Comparison of ENCODE assay signal across 26 cellular contexts in the genomic region with DNA sequence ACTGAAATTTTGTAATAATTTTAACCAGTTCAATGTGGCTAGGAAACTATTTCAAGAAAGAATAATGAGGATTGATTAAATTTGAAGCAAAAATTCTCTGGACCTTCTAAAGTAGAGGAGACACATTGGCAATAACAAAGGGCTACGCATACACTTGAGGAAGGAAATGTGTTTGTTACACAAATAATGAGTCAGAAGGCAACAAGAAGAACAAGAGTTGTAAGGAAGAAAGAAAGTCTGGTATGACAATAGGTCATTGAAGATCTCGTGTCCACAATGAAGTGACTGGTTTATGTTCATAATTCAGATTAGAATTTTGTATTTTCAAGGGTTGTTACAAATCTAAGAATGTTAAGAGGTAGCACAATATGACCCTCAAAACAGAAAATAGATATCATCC. TPM values are rescaled to one million over a fixed set of nuclear protein-coding genes. Genes with fewer than 3 reads are reported as not detected.
DNase-seq lines count a peak whose midpoint lies in the region; ATAC-seq, FAIRE-seq and TF ChIP-seq lines count a peak whose summit lies in the region.
"Had no signal": no experiment of that assay in that cellular context is flagged by ENCODE, and none has a peak within 500 bp of the region (broad histone marks: within the 10 kb centered on the region; RNA-seq: fewer than 3 reads in every experiment).

No MANE protein-coding gene starts in this region.

- H2AFZ ChIP-seq in GM23248, result no peak overlapping the region

- no peak for TF ChIP-seq RAD21 in A549 (conservative IDR thresholded peaks at IDR 0.05 in 1 of 2, IDR thresholded peaks at IDR 0.05 in 1 of 2)

- no peaks in the 10 kb centered on the region for H3K79me2 ChIP-seq in GM23248 (ENCODE audit: insufficient read depth)

- TF ChIP-seq CTCF in A549 (IDR thresholded peaks at IDR 0.05), result no peak
- TF ChIP-seq CTCF in left lung (IDR thresholded peaks at IDR 0.05), result no peak
- no peak for TF ChIP-seq CTCF in heart right ventricle (IDR thresholded peaks at IDR 0.05)

- 0 out of 3 replicates have a peak, but pooled peaks cover 3% of the 10 kb centered on the region for H3K4me1 ChIP-seq in A549
- peaks cover 0 to 18% of the 10 kb centered on the region in 2 donors for H3K4me1 ChIP-seq in left lung
- peaks cover 0 to 16% (median 0%) of the 10 kb centered on the region in 9 donors for H3K4me1 ChIP-seq in heart right ventricle
- H3K4me1 ChIP-seq in GM23248 (ENCODE audit: insufficient read depth), result no peaks in the 10 kb centered on the region
- H3K4me1 ChIP-seq in effector memory CD4-positive, alpha-beta T cell (ENCODE audit: control insufficient read depth, insufficient read depth, low read length, poor library complexity, severe bottlenecking), result no peaks in the 10 kb centered on the region
- H3K4me1 ChIP-seq: BLaER1, esophagus squamous epithelium, right atrium auricular region, tibial artery had no signal

- H3K27me3 ChIP-seq in left lung (no peaks in the 10 kb centered on the region), heart right ventricle (no peaks in the 10 kb centered on the region), GM23248 (replicated peaks; ENCODE audit: insufficient read depth) (no peaks in the 10 kb centered on the region)
- H3K27me3 ChIP-seq in effector memory CD4-positive, alpha-beta T cell (replicated peaks; ENCODE audit: control insufficient read depth, insufficient read depth, low read length, poor library complexity, severe bottlenecking), result no peaks in the 10 kb centered on the region
- H3K27me3 ChIP-seq: BLaER1, esophagus squamous epithelium, right atrium auricular region, tibial artery had no signal

- CTCF ChIA-PET in A549 (lab: Yijun Ruan, JAX), result no interaction called here

- in situ Hi-C loops in GM23248 (cut with MboI), result no loop called here

- H3K36me3 ChIP-seq in left lung, result peaks cover 0 to 4% of the 10 kb centered on the region in 2 donors
- H3K36me3 ChIP-seq in heart right ventricle, result peaks cover 0 to 46% (median 0%) of the 10 kb centered on the region in 9 donors
- no peaks in the 10 kb centered on the region for H3K36me3 ChIP-seq in GM23248 (ENCODE audit: low read depth)
- peaks cover 20% of the 10 kb centered on the region for H3K36me3 ChIP-seq in effector memory CD4-positive, alpha-beta T cell (ENCODE audit: control insufficient read depth, insufficient read depth, low read length)
- H3K36me3 ChIP-seq: esophagus squamous epithelium, right atrium auricular region, tibial artery had no signal

- POLR2A ChIA-PET in A549 (lab: Yijun Ruan, JAX), result no interaction called here

- intact Hi-C loops in left lung (cut with DNase I), result no loop called here
- intact Hi-C loops in heart right ventricle (cut with DNase I), result no loop called here

- H3K4me3 ChIP-seq in A549 (no peak overlapping the region), left lung (no peak overlapping the region), heart right ventricle (no peak overlapping the region), GM23248 (no peak overlapping the region)
- H3K4me3 ChIP-seq in effector memory CD4-positive, alpha-beta T cell (ENCODE audit: insufficient read depth, low read depth, low read length, poor library complexity, severe bottlenecking), result no peak overlapping the region
- H3K4me3 ChIP-seq: BLaER1, esophagus squamous epithelium, right atrium auricular region, tibial artery had no signal

- H3K9me3 ChIP-seq in A549 (no peaks in the 10 kb centered on the region), left lung (peaks cover 0 to under 1% of the 10 kb centered on the region in 2 donors), heart right ventricle (no peaks in the 10 kb centered on the region), GM23248 (ENCODE audit: low read depth) (no peaks in the 10 kb centered on the region)
- no peaks in the 10 kb centered on the region for H3K9me3 ChIP-seq in effector memory CD4-positive, alpha-beta T cell (ENCODE audit: control insufficient read depth, low read length)
- H3K9me3 ChIP-seq: esophagus squamous epithelium, right atrium auricular region, tibial artery had no signal

- peak; percentile 51 for FAIRE-seq in A549 (lab: Jason Lieb, UNC)
- FAIRE-seq: D721Med, GM18507, TTC549 had no signal

- H3K9me2 ChIP-seq in GM23248 (ENCODE audit: insufficient read depth), result no peaks in the 10 kb centered on the region

- WGBS in A549 (ENCODE audit: missing lambda C conversion rate), result 49% methylated on average over 2 of the region's 2 CpGs
- 63 to 67% methylated on average over 2 of the region's 2 CpGs for WGBS in heart right ventricle, 2 donors
- WGBS in GM23248 (ENCODE audit: low coverage in 1 of 2, low lambda C conversion rate in 2 of 2, missing lambda C conversion rate in 2 of 2), 2 experiments, result 64 to 78% methylated on average over 2 of the region's 2 CpGs

- H3F3A ChIP-seq in GM23248 (ENCODE audit: insufficient read depth), result no peaks in the 10 kb centered on the region

- H3K9ac ChIP-seq in GM23248, result no peak overlapping the region
- H3K9ac ChIP-seq: BLaER1 had no signal

- H3K27ac ChIP-seq in A549 (no peak overlapping the region), left lung (peak overlapping the region in 1 of 2 donors; percentile 67), heart right ventricle (peak overlapping the region in 1 of 10 donors; percentile 49), GM23248 (no peak overlapping the region)
- no peak overlapping the region for H3K27ac ChIP-seq in effector memory CD4-positive, alpha-beta T cell (ENCODE audit: insufficient read depth, low read length, poor library complexity, severe bottlenecking)
- H3K27ac ChIP-seq: BLaER1, esophagus squamous epithelium, right atrium auricular region, tibial artery had no signal

- DNase-seq in A549 (ENCODE audit: low read depth in 1 of 2, low spot score in 1 of 2) (peak in 1 of 2 experiments; percentile 10), HT-29 (ENCODE audit: low spot score) (peak; percentile 12), astrocyte of the hippocampus (ENCODE audit: low read depth, low spot score) (peak; percentile 1), left lung (no peak), heart right ventricle (no peak), GM23248 (no peak), NCI-H524 treated with DMSO at 0.1 percent for 48 hours (lab: John Stamatoyannopoulos, UW) (no peak)
- no peak for DNase-seq in effector memory CD4-positive, alpha-beta T cell
- DNase-seq: activated CD4-positive, alpha-beta T cell treated with anti-CD3 and anti-CD28 coated beads for 1 hour; activated CD8-positive, alpha-beta T cell treated with anti-CD3 and anti-CD28 coated beads, Interleukin-2, amount 10 ng/mL, durations not matched to agents 7 days and 5 days; activated naive CD4-positive, alpha-beta T cell treated with anti-CD3 and anti-CD28 coated beads, Interleukin-2, amount 50 U/mL, for 16 hours; activated T-cell treated with anti-CD3 and anti-CD28 coated beads, Interleukin-2, amount 50 U/mL, for 24 hours; aorta; esophagus squamous epithelium; mesenchymal stem cell; NCI-H1694 treated with DMSO at 0.1 percent for 48 hours; NCI-H748 treated with DMSO at 0.1 percent for 48 hours; SHP77; stimulated activated CD4-positive, alpha-beta T cell treated with anti-CD3 and anti-CD28 coated beads, Interleukin-4, amount 100 ng/mL, for 4 hours; stimulated activated naive CD8-positive, alpha-beta T cell treated with anti-CD3 and anti-CD28 coated beads, Interleukin-15, amount 100 ng/mL, for 72 hours; tibial artery had no signal

- no peaks in the 10 kb centered on the region for H4K20me1 ChIP-seq in GM23248 (ENCODE audit: insufficient read depth)

- TF ChIP-seq POLR2A in A549 (IDR thresholded peaks at IDR 0.05; ENCODE audit: low read length), result no peak

- ATAC-seq in A549 (no peak), left lung (peak; percentile 49), heart right ventricle (no peak)
- ATAC-seq: activated CD8-positive, alpha-beta T cell treated with anti-CD3 and anti-CD28 coated beads, Interleukin-2, amount 10 ng/mL, durations not matched to agents 7 days and 5 days; stimulated activated naive CD8-positive, alpha-beta T cell treated with anti-CD3 and anti-CD28 coated beads, Interleukin-15, amount 100 ng/mL, for 72 hours had no signal

- H3K4me2 ChIP-seq in A549, result no peak overlapping the region
- no peak overlapping the region for H3K4me2 ChIP-seq in GM23248 (ENCODE audit: unreplicated experiment)
- H3K4me2 ChIP-seq: BLaER1 had no signal

- TF ChIP-seq EP300 in A549 (IDR thresholded peaks at IDR 0.05), result no peak

TF ChIP-seq in A549, 52 proteins besides CTCF, POLR2A, EP300 and RAD21 (continues in another document):
- TF ChIP-seq ZSCAN20 (CRISPR knock-in tag; IDR thresholded peaks at IDR 0.05) (no peak), JUNB (IDR thresholded peaks at IDR 0.05) (no peak), POLR2AphosphoS2 (conservative IDR thresholded peaks at IDR 0.05; ENCODE audit: low read length) (no peak), ESRRA (IDR thresholded peaks at IDR 0.05; ENCODE audit: borderline replicate concordance, low read length) (no peak), NPAS2 (CRISPR knock-in tag; IDR thresholded peaks at IDR 0.05; ENCODE audit: borderline replicate concordance) (no peak), SMC3 (IDR thresholded peaks at IDR 0.05) (no peak), EHF (CRISPR knock-in tag; IDR thresholded peaks at IDR 0.05) (no peak), RCOR1 (IDR thresholded peaks at IDR 0.05; ENCODE audit: low read depth, low read length) (no peak)
- TF ChIP-seq, protein P1, sequence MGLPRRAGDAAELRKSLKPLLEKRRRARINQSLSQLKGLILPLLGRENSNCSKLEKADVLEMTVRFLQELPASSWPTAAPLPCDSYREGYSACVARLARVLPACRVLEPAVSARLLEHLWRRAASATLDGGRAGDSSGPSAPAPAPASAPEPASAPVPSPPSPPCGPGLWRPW (IDR thresholded peaks at IDR 0.05), result no peak
- TF ChIP-seq, protein P2, sequence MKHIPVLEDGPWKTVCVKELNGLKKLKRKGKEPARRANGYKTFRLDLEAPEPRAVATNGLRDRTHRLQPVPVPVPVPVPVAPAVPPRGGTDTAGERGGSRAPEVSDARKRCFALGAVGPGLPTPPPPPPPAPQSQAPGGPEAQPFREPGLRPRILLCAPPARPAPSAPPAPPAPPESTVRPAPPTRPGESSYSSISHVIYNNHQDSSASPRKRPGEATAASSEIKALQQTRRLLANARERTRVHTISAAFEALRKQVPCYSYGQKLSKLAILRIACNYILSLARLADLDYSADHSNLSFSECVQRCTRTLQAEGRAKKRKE (CRISPR knock-in tag; IDR thresholded peaks at IDR 0.05; ENCODE audit: low read depth), result no peak

RNA-seq across cellular contexts. Expression of a gene that starts 25.8 kb away (rescaled TPM):
- polyA plus RNA-seq in A549 (2011; rRNA removed) (6.9 and 7.1 TPM in 2 replicates), A549 (2017; fragmentation: RNase III; extraction: RNeasy Plus Mini Kit Qiagen cat#74134 plus additional on column Dnase treatment) (0.54 to 0.85 TPM (median 0.74 TPM) in 3 replicates), heart right ventricle (1 to 10 TPM in 1 of 2 donors, under 1 TPM in 1; 0.70 to 1.5 TPM), GM23248 (2016; fragmentation: Nextera tagmentation; extraction: Ambion mirVana) (0.10 TPM in 1 of 2 replicates, not detected in the other)
- polyA plus RNA-seq in A549 (2012; cell fraction: cytosol; rRNA removed), result 0.65 and 0.66 TPM in 2 replicates
- polyA plus RNA-seq in A549 (2012; cell fraction: nucleus; rRNA removed), result 0.44 and 0.80 TPM in 2 replicates
- polyA minus RNA-seq in A549 (2011; rRNA and poly(A)+ RNA removed), result 4.6 and 4.8 TPM in 2 replicates
- not detected in 2 replicates for total RNA-seq in HT-29 (2014; rRNA removed; shearing (Covaris generic))
- total RNA-seq in left lung (10 to 100 TPM; 10.2 to 38.5 TPM), heart right ventricle (10 to 100 TPM in 1 of 10 donors, 1 to 10 TPM in 9; 1.6 to 12.9 (median 5.1) TPM)
- under 0.01 TPM in 1 of 2 replicates, not detected in the other for total RNA-seq in GM23248 (2014; rRNA removed; shearing (Covaris generic))

Comparison
In these comparisons a context has a peak if more than half of its experiments do, and no peak if none do; other contexts are left out.
1. DNase-seq: peak in HT-29 (single experiment) and astrocyte of the hippocampus (single experiment); none in left lung (0 of 2), heart right ventricle (0 of 2), GM23248 (single experiment), NCI-H524 treated with DMSO at 0.1 percent for 48 hours (single experiment) and effector memory CD4-positive, alpha-beta T cell (0 of 3).